In genomic region chr1:210554382-210554781, GRCh38 we compare ENCODE assay signal across 2 cellular contexts.
TF ChIP-seq lines count a peak whose summit lies in the region.

No MANE protein-coding gene starts in this region.

TF ChIP-seq in HEK293, 187 proteins besides CTCF, POLR2A, EP300 and RAD21:
- TF ChIP-seq ZNF561 (tag by site-specific recombination; IDR thresholded peaks at IDR 0.05; ENCODE audit: borderline replicate concordance) (no peak), ZNF692 (tag by site-specific recombination; IDR thresholded peaks at IDR 0.05) (no peak), ZNF639 (tag by site-specific recombination; IDR thresholded peaks at IDR 0.05) (no peak), ZNF404 (tag by site-specific recombination; IDR thresholded peaks at IDR 0.05) (no peak), ZFHX2 (tag by site-specific recombination; conservative IDR thresholded peaks at IDR 0.05) (peak; percentile 75), EGR2 (tag by site-specific recombination; IDR thresholded peaks at IDR 0.05; ENCODE audit: low read depth) (peak; percentile 78; the same call in 1 of the 2 replicates), ZNF530 (tag by site-specific recombination; IDR thresholded peaks at IDR 0.05; ENCODE audit: low read depth) (no peak)
- TF ChIP-seq, protein P1, sequence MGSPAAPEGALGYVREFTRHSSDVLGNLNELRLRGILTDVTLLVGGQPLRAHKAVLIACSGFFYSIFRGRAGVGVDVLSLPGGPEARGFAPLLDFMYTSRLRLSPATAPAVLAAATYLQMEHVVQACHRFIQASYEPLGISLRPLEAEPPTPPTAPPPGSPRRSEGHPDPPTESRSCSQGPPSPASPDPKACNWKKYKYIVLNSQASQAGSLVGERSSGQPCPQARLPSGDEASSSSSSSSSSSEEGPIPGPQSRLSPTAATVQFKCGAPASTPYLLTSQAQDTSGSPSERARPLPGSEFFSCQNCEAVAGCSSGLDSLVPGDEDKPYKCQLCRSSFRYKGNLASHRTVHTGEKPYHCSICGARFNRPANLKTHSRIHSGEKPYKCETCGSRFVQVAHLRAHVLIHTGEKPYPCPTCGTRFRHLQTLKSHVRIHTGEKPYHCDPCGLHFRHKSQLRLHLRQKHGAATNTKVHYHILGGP (tag by site-specific recombination; IDR thresholded peaks at IDR 0.05), result no peak

TF ChIP-seq in IMR-90, 13 proteins besides CTCF, POLR2A, EP300 and RAD21:
- TF ChIP-seq BHLHE40 (IDR thresholded peaks at IDR 0.05; ENCODE audit: low read depth, low read length) (no peak), MXI1 (IDR thresholded peaks at IDR 0.05; ENCODE audit: borderline replicate concordance, low read depth, low read length) (no peak), MAZ (IDR thresholded peaks at IDR 0.05; ENCODE audit: borderline replicate concordance, low read depth, low read length) (no peak), MAFK (IDR thresholded peaks at IDR 0.05; ENCODE audit: low read depth, low read length) (no peak), RFX5 (IDR thresholded peaks at IDR 0.05; ENCODE audit: low read depth, low read length) (no peak), RCOR1 (IDR thresholded peaks at IDR 0.05; ENCODE audit: insufficient replicate concordance, low read length) (no peak), NFE2L2 (IDR thresholded peaks at IDR 0.05; ENCODE audit: low read depth, low read length) (no peak), SMC3 (IDR thresholded peaks at IDR 0.05; ENCODE audit: low read depth, low read length) (no peak), CEBPB (IDR thresholded peaks at IDR 0.05; ENCODE audit: low read depth, low read length) (no peak), FOS (IDR thresholded peaks at IDR 0.05; ENCODE audit: low read depth, low read length) (no peak), CHD1 (IDR thresholded peaks at IDR 0.05; ENCODE audit: low read depth, low read length) (no peak)
- TF ChIP-seq, protein P2, sequence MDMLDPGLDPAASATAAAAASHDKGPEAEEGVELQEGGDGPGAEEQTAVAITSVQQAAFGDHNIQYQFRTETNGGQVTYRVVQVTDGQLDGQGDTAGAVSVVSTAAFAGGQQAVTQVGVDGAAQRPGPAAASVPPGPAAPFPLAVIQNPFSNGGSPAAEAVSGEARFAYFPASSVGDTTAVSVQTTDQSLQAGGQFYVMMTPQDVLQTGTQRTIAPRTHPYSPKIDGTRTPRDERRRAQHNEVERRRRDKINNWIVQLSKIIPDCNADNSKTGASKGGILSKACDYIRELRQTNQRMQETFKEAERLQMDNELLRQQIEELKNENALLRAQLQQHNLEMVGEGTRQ (IDR thresholded peaks at IDR 0.05; ENCODE audit: low read depth, low read length), result no peak
- TF ChIP-seq, protein P3, sequence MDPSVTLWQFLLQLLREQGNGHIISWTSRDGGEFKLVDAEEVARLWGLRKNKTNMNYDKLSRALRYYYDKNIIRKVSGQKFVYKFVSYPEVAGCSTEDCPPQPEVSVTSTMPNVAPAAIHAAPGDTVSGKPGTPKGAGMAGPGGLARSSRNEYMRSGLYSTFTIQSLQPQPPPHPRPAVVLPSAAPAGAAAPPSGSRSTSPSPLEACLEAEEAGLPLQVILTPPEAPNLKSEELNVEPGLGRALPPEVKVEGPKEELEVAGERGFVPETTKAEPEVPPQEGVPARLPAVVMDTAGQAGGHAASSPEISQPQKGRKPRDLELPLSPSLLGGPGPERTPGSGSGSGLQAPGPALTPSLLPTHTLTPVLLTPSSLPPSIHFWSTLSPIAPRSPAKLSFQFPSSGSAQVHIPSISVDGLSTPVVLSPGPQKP (IDR thresholded peaks at IDR 0.05; ENCODE audit: borderline replicate concordance, low read depth, low read length), result no peak
